In genomic region chr16:89995475-89996177, GRCh38 we compare ENCODE assay signal across 8 cellular contexts. TPM values are rescaled to one million over a fixed set of nuclear protein-coding genes. Genes with fewer than 3 reads are reported as not detected.
DNase-seq lines count a peak whose midpoint lies in the region; ATAC-seq, FAIRE-seq and TF ChIP-seq lines count a peak whose summit lies in the region.
"Not testable (repeated sequence)": the region's sequence is repeated elsewhere in the genome, so short reads cannot be mapped to it uniquely, and the experiment has no call there.

No MANE protein-coding gene starts in this region.

- ATAC-seq in WTC11, lower lobe of right lung: not testable (repeated sequence)
- peak; percentile 40 for ATAC-seq in effector memory CD8-positive, alpha-beta T cell (replicated peaks)

- not testable (repeated sequence) for H3K4me1 Mint-ChIP-seq in WTC11; effector memory CD8-positive, alpha-beta T cell (ENCODE audit: low read depth in 2 of 2)

- FAIRE-seq in GM12892 (lab: Jason Lieb, UNC), result peak; percentile 53

- not testable (repeated sequence) for H3K27me3 ChIP-seq in lower lobe of right lung (ENCODE audit: low read depth); vagina

- not testable (repeated sequence) for H3K4me1 ChIP-seq in lower lobe of right lung, vagina

- H3K4me3 ChIP-seq in lower lobe of right lung, vagina: not testable (repeated sequence)

- CTCF ChIA-PET in WTC11 (lab: Charles Lee), result not testable (repeated sequence)

- intact Hi-C loops in lower lobe of right lung (cut with DNase I); vagina (cut with DNase I): not testable (repeated sequence)

- not testable (repeated sequence) for H3K4me3 Mint-ChIP-seq in WTC11
- peak overlapping the region; percentile 44 to 57 for H3K4me3 Mint-ChIP-seq in effector memory CD8-positive, alpha-beta T cell

- TF ChIP-seq POLR2A in GM12892 (IDR thresholded peaks at IDR 0.05; ENCODE audit: low read depth, low read length); vagina (IDR thresholded peaks at IDR 0.05): not testable (repeated sequence)

- not testable (repeated sequence) for H3K9me3 ChIP-seq in lower lobe of right lung, vagina

- TF ChIP-seq CTCF in WTC11 (IDR thresholded peaks at IDR 0.05); lower lobe of right lung (IDR thresholded peaks at IDR 0.05); vagina (IDR thresholded peaks at IDR 0.05): not testable (repeated sequence)

- H3K36me3 ChIP-seq in lower lobe of right lung (peaks cover 70% of the 10 kb centered on the region), vagina (peaks cover 0 to 42% of the 10 kb centered on the region in 2 donors)

- peak overlapping the region; percentile 94 for H3K27ac Mint-ChIP-seq in WTC11
- peak overlapping the region; percentile 93 to 94 for H3K27ac Mint-ChIP-seq in effector memory CD8-positive, alpha-beta T cell

- POLR2A ChIA-PET in WTC11 (lab: Charles Lee), result not testable (repeated sequence)

- H3K27ac ChIP-seq in lower lobe of right lung (peak overlapping the region; percentile 18), vagina (peak overlapping the region; percentile 36)

- not testable (repeated sequence) for DNase-seq in GM12892 (ENCODE audit: insufficient read length); lower lobe of right lung; vagina (ENCODE audit: extremely low spot score in 2 of 2)
- DNase-seq in NCI-H69 (lab: John Stamatoyannopoulos, UW) (peak; percentile 60), WTC11 (ENCODE audit: low spot score) (peak; percentile 62)
- peak; percentile 69 for DNase-seq in activated naive CD4-positive, alpha-beta T cell treated with Interleukin-2 at 50 U/mL for 16 hours
- peak; percentile 28 to 54 (median 30) for DNase-seq in effector memory CD8-positive, alpha-beta T cell
- DNase-seq in stimulated activated CD4-positive, alpha-beta T cell treated with anti-CD3 and anti-CD28 coated beads, Interleukin-15, amount 100 ng/mL, for 48 hours (ENCODE audit: low read depth in 2 of 2), result peak; percentile 47 to 50

- peaks cover 12% of the 10 kb centered on the region; the same call in 1 of the 2 replicates for H3K27me3 Mint-ChIP-seq in WTC11 (ENCODE audit: low read depth)
- H3K27me3 Mint-ChIP-seq in effector memory CD8-positive, alpha-beta T cell, result not testable (repeated sequence)

- H3K9me3 Mint-ChIP-seq in WTC11, result peaks cover 23% of the 10 kb centered on the region
- H3K9me3 Mint-ChIP-seq in effector memory CD8-positive, alpha-beta T cell, result not testable (repeated sequence)

- peaks cover 61% of the 10 kb centered on the region for H3K36me3 Mint-ChIP-seq in WTC11
- peaks cover 37% of the 10 kb centered on the region for H3K36me3 Mint-ChIP-seq in effector memory CD8-positive, alpha-beta T cell (ENCODE audit: insufficient read depth)

TF ChIP-seq in WTC11, 78 proteins besides CTCF, POLR2A, EP300 and RAD21:
- TF ChIP-seq PREB (CRISPR knock-in tag; IDR thresholded peaks at IDR 0.05; ENCODE audit: borderline replicate concordance), result peak; percentile 22; the same call in 1 of the 2 replicates
- peak; percentile 22; the same call in 1 of the 2 replicates for TF ChIP-seq KAT7 (CRISPR knock-in tag; IDR thresholded peaks at IDR 0.05; ENCODE audit: borderline replicate concordance)
- peak; percentile 89; the same call in 1 of the 2 replicates for TF ChIP-seq JUN (CRISPR knock-in tag; IDR thresholded peaks at IDR 0.05)
- peak; percentile 98 for TF ChIP-seq NFE2L1 (CRISPR knock-in tag; IDR thresholded peaks at IDR 0.05)
- TF ChIP-seq, protein P1, sequence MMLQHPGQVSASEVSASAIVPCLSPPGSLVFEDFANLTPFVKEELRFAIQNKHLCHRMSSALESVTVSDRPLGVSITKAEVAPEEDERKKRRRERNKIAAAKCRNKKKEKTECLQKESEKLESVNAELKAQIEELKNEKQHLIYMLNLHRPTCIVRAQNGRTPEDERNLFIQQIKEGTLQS (CRISPR knock-in tag; conservative IDR thresholded peaks at IDR 0.05), result peak; percentile 93
- TF ChIP-seq ZNF263 (CRISPR knock-in tag; IDR thresholded peaks at IDR 0.05; ENCODE audit: low read depth), result peak; percentile 71; the same call in 1 of the 2 replicates

RNA-seq across cellular contexts. Expression of gene DBNDD1, which starts 23.6 kb away (rescaled TPM):
- polyA plus RNA-seq in GM12892 (2012; ENCODE audit: missing spikeins), result 2.1 TPM
- total RNA-seq in WTC11 (2021) (74.8 to 77.0 TPM (median 75.0 TPM) in 3 replicates), lower lobe of right lung (4.2 TPM), vagina (8.1 TPM)

RNA-seq across cellular contexts. Expression of gene DEF8, which starts 47.1 kb away (rescaled TPM):
- polyA plus RNA-seq in GM12892 (2012; ENCODE audit: missing spikeins), result 20.5 TPM
- total RNA-seq in WTC11 (2021) (64.5 to 64.7 TPM (median 64.6 TPM) in 3 replicates), lower lobe of right lung (66.0 TPM), vagina (94.5 TPM)
